8 cellular contexts compared by ENCODE assay signal in the genomic region with DNA sequence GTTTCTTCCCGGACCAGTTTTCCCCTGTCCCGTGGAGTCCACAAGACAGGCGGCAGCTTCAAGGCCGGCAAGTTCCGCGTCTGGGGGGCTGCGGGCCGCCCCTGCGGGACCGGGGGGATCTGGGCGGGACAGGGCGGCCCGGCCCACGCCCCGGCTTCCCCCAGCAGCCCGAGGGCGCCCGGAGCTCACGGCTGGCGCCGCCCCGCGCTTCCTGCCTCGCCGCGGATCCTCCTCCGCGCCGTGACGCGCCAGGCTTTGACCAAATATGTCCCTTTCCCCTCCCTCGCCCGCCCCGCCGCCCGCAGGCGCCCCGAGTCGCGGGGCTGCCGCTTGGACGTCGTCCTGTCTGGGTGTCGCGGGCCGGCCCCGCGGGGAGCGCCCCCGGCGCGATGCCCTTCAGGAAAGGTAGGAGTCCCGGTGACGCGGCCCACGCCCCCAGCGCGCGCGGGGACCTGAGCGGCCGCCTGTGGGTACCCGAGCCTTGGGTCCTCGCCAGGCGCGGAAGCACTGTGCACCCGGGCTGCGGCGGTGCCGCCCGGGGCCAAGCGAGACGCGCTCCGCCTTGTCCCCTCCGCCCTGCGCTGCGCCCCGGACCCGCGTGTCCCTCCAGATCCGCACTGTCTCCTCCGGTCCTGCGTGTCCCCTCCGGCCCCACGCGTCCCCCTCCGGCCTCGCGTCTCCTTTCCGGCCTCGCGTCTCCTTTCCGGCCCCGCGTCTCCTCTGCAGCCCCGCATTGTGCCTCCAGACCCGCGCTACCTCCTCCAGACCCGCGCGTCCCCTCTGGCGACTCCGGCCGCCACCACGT. TPM values are rescaled to one million over a fixed set of nuclear protein-coding genes. Genes with fewer than 3 reads are reported as not detected.
DNase-seq lines count a peak whose midpoint lies in the region; ATAC-seq and TF ChIP-seq lines count a peak whose summit lies in the region.

No MANE protein-coding gene starts in this region.

- no peaks in the 10 kb centered on the region for H3K27me3 ChIP-seq in DND-41 (ENCODE audit: insufficient read depth, low read length, poor library complexity)
- H3K27me3 ChIP-seq in heart left ventricle: no peaks in the 10 kb centered on the region

- no peaks in the 10 kb centered on the region for H3K9me3 ChIP-seq in DND-41 (ENCODE audit: insufficient read depth, low read length, severe bottlenecking)
- no peaks in the 10 kb centered on the region for H3K9me3 ChIP-seq in heart left ventricle

- WGBS in heart left ventricle, 4 donors: 0 to 1% (median 1%) methylated on average over 43 to 106 of the region's 106 CpGs

- TF ChIP-seq CTCF in DND-41 (IDR thresholded peaks at IDR 0.05; ENCODE audit: borderline replicate concordance, extremely low read depth, low read length, poor library complexity, severe bottlenecking) (peak; percentile 4), heart left ventricle (IDR thresholded peaks at IDR 0.05) (peak in 3 of 12 donors; percentile 11 to 40 (median 35)), type B pancreatic cell (conservative IDR thresholded peaks at IDR 0.05) (no peak)

- peak in 1 of 2 donors; percentile 91 for TF ChIP-seq POLR2A in heart left ventricle (IDR thresholded peaks at IDR 0.05)

- H3K27ac ChIP-seq in DND-41 (ENCODE audit: low read length): peak overlapping the region; percentile 70
- H3K27ac ChIP-seq in heart left ventricle: peak overlapping the region in 11 of 12 donors; percentile 77 to 94 (median 89)

- H2AFZ ChIP-seq in DND-41 (ENCODE audit: low read depth, low read length): peak overlapping the region; percentile 96

- H3K9me3 Mint-ChIP-seq in activated naive CD8-positive, alpha-beta T cell treated with anti-CD3 and anti-CD28 coated beads, Interleukin-2, amount 50 U/mL, for 24 hours: no peaks in the 10 kb centered on the region
- H3K9me3 Mint-ChIP-seq in type B pancreatic cell: peaks cover 4% of the 10 kb centered on the region

- H3K9ac ChIP-seq in DND-41 (ENCODE audit: low read depth, low read length): peak overlapping the region; percentile 72

- DNase-seq in DND-41: peak; percentile 87
- DNase-seq in HuH-7.5 (ENCODE audit: low spot score): peak; percentile 78
- DNase-seq in SW 1271 (lab: John Stamatoyannopoulos, UW): peak; percentile 15 to 54
- DNase-seq in activated naive CD8-positive, alpha-beta T cell treated with anti-CD3 and anti-CD28 coated beads, Interleukin-2, amount 50 U/mL, for 24 hours: peak; percentile 92
- peak; percentile 92 to 96 (median 94) for DNase-seq in heart left ventricle
- peak; percentile 72 to 98 (median 88) for DNase-seq in posterior cingulate gyrus
- peak; percentile 83 for DNase-seq in type B pancreatic cell (ENCODE audit: extremely low spot score, unreplicated experiment)

- peaks cover 30% of the 10 kb centered on the region for H3K79me2 ChIP-seq in DND-41 (ENCODE audit: insufficient read depth, low read length)

- ATAC-seq in DND-41 (ENCODE audit: insufficient read depth, low read depth) (peak; percentile 89), GM21528 (IDR thresholded peaks at IDR 0.05; ENCODE audit: low FRiP score, unreplicated experiment) (peak; percentile 76), heart left ventricle (peak; percentile 68 to 97 (median 94))
- peak; percentile 79 for ATAC-seq in activated naive CD8-positive, alpha-beta T cell treated with anti-CD3 and anti-CD28 coated beads, Interleukin-2, amount 50 U/mL, for 24 hours

- peak overlapping the region; percentile 85 for H3K4me3 Mint-ChIP-seq in activated naive CD8-positive, alpha-beta T cell treated with anti-CD3 and anti-CD28 coated beads, Interleukin-2, amount 50 U/mL, for 24 hours
- peak overlapping the region; percentile 87 for H3K4me3 Mint-ChIP-seq in type B pancreatic cell

- peak overlapping the region; percentile 85 for H3K4me2 ChIP-seq in DND-41 (ENCODE audit: insufficient read depth, low read length)

- H3K27me3 Mint-ChIP-seq in activated naive CD8-positive, alpha-beta T cell treated with anti-CD3 and anti-CD28 coated beads, Interleukin-2, amount 50 U/mL, for 24 hours: no peaks in the 10 kb centered on the region
- H3K27me3 Mint-ChIP-seq in type B pancreatic cell: peaks cover 39% of the 10 kb centered on the region

- H3K4me1 ChIP-seq in DND-41 (ENCODE audit: insufficient read depth, low read length) (peaks cover 45% of the 10 kb centered on the region), heart left ventricle (peaks cover 0 to 67% (median 12%) of the 10 kb centered on the region in 12 donors)

- peak overlapping the region; percentile 82 for H3K27ac Mint-ChIP-seq in activated naive CD8-positive, alpha-beta T cell treated with anti-CD3 and anti-CD28 coated beads, Interleukin-2, amount 50 U/mL, for 24 hours
- H3K27ac Mint-ChIP-seq in type B pancreatic cell: peak overlapping the region; percentile 71

- peaks cover 15% of the 10 kb centered on the region; the same call in 1 of the 2 replicates for H3K36me3 ChIP-seq in DND-41 (ENCODE audit: insufficient read depth, low read length)
- H3K36me3 ChIP-seq in heart left ventricle: no peaks in the 10 kb centered on the region

- H3K4me3 ChIP-seq in DND-41 (ENCODE audit: low read depth in 1 of 2, low read length in 2 of 2) (peak overlapping the region; percentile 70 to 84; a peak in 3 of 4 replicates), heart left ventricle (peak overlapping the region; percentile 54 to 97 (median 88))

- peaks cover 18% of the 10 kb centered on the region; the same call in 1 of the 2 replicates for H4K20me1 ChIP-seq in DND-41 (ENCODE audit: insufficient read depth, low read length)

- H3K36me3 Mint-ChIP-seq in activated naive CD8-positive, alpha-beta T cell treated with anti-CD3 and anti-CD28 coated beads, Interleukin-2, amount 50 U/mL, for 24 hours (ENCODE audit: low read depth): peaks cover 9% of the 10 kb centered on the region
- H3K36me3 Mint-ChIP-seq in type B pancreatic cell: peaks cover 8% of the 10 kb centered on the region

- H3K4me1 Mint-ChIP-seq in activated naive CD8-positive, alpha-beta T cell treated with anti-CD3 and anti-CD28 coated beads, Interleukin-2, amount 50 U/mL, for 24 hours: peaks cover 83% of the 10 kb centered on the region
- H3K4me1 Mint-ChIP-seq in type B pancreatic cell (ENCODE audit: unreplicated experiment): peaks cover 12% of the 10 kb centered on the region

- intact Hi-C loops in heart left ventricle (cut with DNase I) (loop anchor here in 7 of 10 donors (1.0 to 10.0 kb wide), 7 partner anchors 18 to 57 kb away; partner anchors contain the start of genes PFKFB3 (in 1 of the 7) and RBM17 (in 1 of the 7)), posterior cingulate gyrus (cut with DNase I) (loop anchor here (5.0 kb wide), 1 partner anchor 57 kb away; the partner anchor contains the start of gene PFKFB3)

RNA-seq across cellular contexts. Expression of gene RBM17, which starts 56.0 kb away (rescaled TPM):
- total RNA-seq in heart left ventricle: 10 to 100 TPM; 29.2 to 83.9 (median 60.2) TPM
- polyA plus RNA-seq in heart left ventricle: 10 to 100 TPM; 60.6 to 61.1 TPM
- 92.1 and 105 TPM in 2 replicates for total RNA-seq in type B pancreatic cell (ENCODE audit: low replicate concordance)

RNA-seq across cellular contexts. Expression of gene PFKFB3, which starts 57.9 kb away (rescaled TPM):
- total RNA-seq in heart left ventricle (10 to 100 TPM in 7 of 9 donors, 1 to 10 TPM in 2; 8.4 to 53.1 (median 15.1) TPM), type B pancreatic cell (ENCODE audit: low replicate concordance) (14.0 and 30.2 TPM in 2 replicates)
- polyA plus RNA-seq in heart left ventricle: 10 to 100 TPM in 1 of 2 donors, 1 to 10 TPM in 1; 6.2 to 11.9 TPM

Comparison
In these comparisons a context has a peak if more than half of its experiments do, and no peak if none do; other contexts are left out.
1. Peak in every context shown above with its lines: DNase-seq, ATAC-seq, H3K4me3 ChIP-seq and H3K27ac ChIP-seq.
2. DNase-seq: peak in every context shown above with its lines; median percentile 94 in heart left ventricle; 92 in activated naive CD8-positive, alpha-beta T cell treated with anti-CD3 and anti-CD28 coated beads, Interleukin-2, amount 50 U/mL, for 24 hours; 88 in posterior cingulate gyrus; 87 in DND-41; 83 in type B pancreatic cell; 78 in HuH-7.5; 34 in SW 1271.